ENCODE assay signal across 13 cellular contexts in genomic region chr2:73006969-73007710, GRCh38.
"Had no signal": no experiment of that assay in that cellular context is flagged by ENCODE, and none has a peak within 500 bp of the region (broad histone marks: within the 10 kb centered on the region; RNA-seq: fewer than 3 reads in every experiment).

No MANE protein-coding gene starts in this region.

- H3K27ac Mint-ChIP-seq: activated naive CD4-positive, alpha-beta T cell treated with anti-CD3 and anti-CD28 coated beads for 36 hours; natural killer cell; stimulated activated naive CD8-positive, alpha-beta T cell treated with anti-CD3 and anti-CD28 coated beads, Interleukin-15, Interleukin-2, amounts not matched to agents 100 ng/mL and 50 ng/mL, for 24 hours; T-helper 1 cell treated with Interleukin-12 subunit alpha and Interleukin-12 subunit beta and Interleukin-4 antibody, amounts not matched to agents 30 μg/mL and 1 μg/mL, for 36 hours had no signal

- H3K4me1 Mint-ChIP-seq: natural killer cell had no signal

- H3K4me3 ChIP-seq: cardiac muscle cell, mucosa of descending colon, SK-N-MC, thoracic aorta had no signal

- H3K36me3 Mint-ChIP-seq: natural killer cell had no signal

- H3K9me3 Mint-ChIP-seq: activated naive CD4-positive, alpha-beta T cell treated with anti-CD3 and anti-CD28 coated beads for 36 hours; natural killer cell; stimulated activated naive CD8-positive, alpha-beta T cell treated with anti-CD3 and anti-CD28 coated beads, Interleukin-15, Interleukin-2, amounts not matched to agents 100 ng/mL and 50 ng/mL, for 24 hours; T-helper 1 cell treated with Interleukin-12 subunit alpha and Interleukin-12 subunit beta and Interleukin-4 antibody, amounts not matched to agents 30 μg/mL and 1 μg/mL, for 36 hours had no signal

- H3K27ac ChIP-seq: cardiac muscle cell, SK-N-MC had no signal

- H3K27me3 ChIP-seq: cardiac muscle cell had no signal

- H3K4me3 Mint-ChIP-seq: activated naive CD4-positive, alpha-beta T cell treated with anti-CD3 and anti-CD28 coated beads for 36 hours; natural killer cell; stimulated activated naive CD8-positive, alpha-beta T cell treated with anti-CD3 and anti-CD28 coated beads, Interleukin-15, Interleukin-2, amounts not matched to agents 100 ng/mL and 50 ng/mL, for 24 hours; T-helper 1 cell treated with Interleukin-12 subunit alpha and Interleukin-12 subunit beta and Interleukin-4 antibody, amounts not matched to agents 30 μg/mL and 1 μg/mL, for 36 hours had no signal

- DNase-seq: activated CD4-positive, alpha-beta T cell treated with anti-CD3 and anti-CD28 coated beads, Interleukin-2, amount 50 U/mL, for 4 hours; activated naive CD4-positive, alpha-beta T cell treated with anti-CD3 and anti-CD28 coated beads for 36 hours; effector CD8-positive, alpha-beta T cell; left cardiac atrium; mucosa of descending colon; natural killer cell; stimulated activated CD4-positive, alpha-beta T cell treated with anti-CD3 and anti-CD28 coated beads, Interleukin-15, amount 100 ng/mL, for 24 hours; stimulated activated CD4-positive, alpha-beta T cell treated with anti-CD3 and anti-CD28 coated beads, Interleukin-4, amount 100 ng/mL, for 24 hours had no signal

- H3K9me3 ChIP-seq: mucosa of descending colon, thoracic aorta had no signal

- H3K27me3 Mint-ChIP-seq: stimulated activated naive CD8-positive, alpha-beta T cell treated with anti-CD3 and anti-CD28 coated beads, Interleukin-15, Interleukin-2, amounts not matched to agents 100 ng/mL and 50 ng/mL, for 24 hours had no signal

- ATAC-seq: left cardiac atrium, mucosa of descending colon, natural killer cell had no signal

- H3K36me3 ChIP-seq: cardiac muscle cell, thoracic aorta had no signal
